In genomic region chr11:130514316-130514715, GRCh38 we compare ENCODE assay signal across 23 cellular contexts.
A peak's percentile ranks its signal among the peaks of the same experiment; 100 is the strongest.
DNase-seq lines count a peak whose midpoint lies in the region; ATAC-seq and TF ChIP-seq lines count a peak whose summit lies in the region.
"Had no signal": no experiment of that assay in that cellular context is flagged by ENCODE, and none has a peak within 500 bp of the region (broad histone marks: within the 10 kb centered on the region; RNA-seq: fewer than 3 reads in every experiment).

No MANE protein-coding gene starts in this region.

- TF ChIP-seq CTCF in cardiac fibroblast (IDR thresholded peaks at IDR 0.05; ENCODE audit: low read depth, low read length) (no peak), left lung (IDR thresholded peaks at IDR 0.05) (no peak), Peyer's patch (IDR thresholded peaks at IDR 0.05) (no peak)

- DNase-seq in DMS 273 (lab: John Stamatoyannopoulos, UW; ENCODE audit: unreplicated experiment) (peak; percentile 91), MG63 (peak; percentile 11), cardiac fibroblast (ENCODE audit: low read depth in 2 of 2) (peak; percentile 34 to 59), iris pigment epithelial cell (ENCODE audit: low read depth) (peak; percentile 54), left lung (no peak), Peyer's patch (no peak), NCI-H1048 (lab: John Stamatoyannopoulos, UW) (no peak), ecto neural progenitor cell (ENCODE audit: low spot score) (no peak)
- DNase-seq: activated CD4-positive, alpha-beta T cell treated with anti-CD3 and anti-CD28 coated beads for 4 hours; activated naive CD8-positive, alpha-beta T cell treated with anti-CD3 and anti-CD28 coated beads for 36 hours; CD8-positive, alpha-beta memory T cell; dermis blood vessel endothelial cell; DMS79; HCEC 1CT; KBM-7; left cardiac atrium; NCI-H1092; NCI-H2081; NCI-H510A; SHP77; sigmoid colon had no signal

- TF ChIP-seq POLR2A in Peyer's patch (IDR thresholded peaks at IDR 0.05): no peak

- H3K27me3 ChIP-seq in MG63 (no peaks in the 10 kb centered on the region), left lung (no peaks in the 10 kb centered on the region), Peyer's patch (no peaks in the 10 kb centered on the region)
- H3K27me3 ChIP-seq: sigmoid colon had no signal

- H3K4me1 ChIP-seq in left lung (peaks cover 0 to 4% of the 10 kb centered on the region in 2 donors), Peyer's patch (peaks cover 0 to 12% (median 0%) of the 10 kb centered on the region in 4 donors)
- H3K4me1 ChIP-seq: parathyroid adenoma had no signal

- intact Hi-C loops in left lung (cut with DNase I): no loop called here

- ATAC-seq in left lung: no peak
- ATAC-seq: left cardiac atrium had no signal

- no peaks in the 10 kb centered on the region for H3K36me3 ChIP-seq in MG63
- H3K36me3 ChIP-seq in left lung: no peaks in the 10 kb centered on the region
- no peaks in the 10 kb centered on the region for H3K36me3 ChIP-seq in Peyer's patch
- H3K36me3 ChIP-seq: sigmoid colon, thoracic aorta had no signal

- no peak overlapping the region for H3K4me3 ChIP-seq in MG63
- no peak overlapping the region for H3K4me3 ChIP-seq in cardiac fibroblast (replicated peaks in 1 of 2; ENCODE audit: low read depth in 2 of 2, low read length in 2 of 2)
- no peak overlapping the region for H3K4me3 ChIP-seq in left lung
- no peak overlapping the region for H3K4me3 ChIP-seq in Peyer's patch
- H3K4me3 ChIP-seq: sigmoid colon, thoracic aorta had no signal

- H3K9me3 ChIP-seq in MG63: no peaks in the 10 kb centered on the region
- H3K9me3 ChIP-seq in left lung: no peaks in the 10 kb centered on the region
- no peaks in the 10 kb centered on the region for H3K9me3 ChIP-seq in Peyer's patch
- H3K9me3 ChIP-seq: sigmoid colon, thoracic aorta had no signal

- H3K27ac ChIP-seq in left lung (no peak overlapping the region), Peyer's patch (no peak overlapping the region)
- H3K27ac ChIP-seq: parathyroid adenoma, thoracic aorta had no signal

Comparison
In these comparisons a context has a peak if more than half of its experiments do, and no peak if none do; other contexts are left out.
1. DNase-seq: peak in DMS 273 (single experiment), MG63 (single experiment), cardiac fibroblast (2 of 2) and iris pigment epithelial cell (single experiment); none in left lung (0 of 2), Peyer's patch (0 of 3), NCI-H1048 (single experiment) and ecto neural progenitor cell (single experiment).